ENCODE assay signal across 20 cellular contexts in the genomic region with DNA sequence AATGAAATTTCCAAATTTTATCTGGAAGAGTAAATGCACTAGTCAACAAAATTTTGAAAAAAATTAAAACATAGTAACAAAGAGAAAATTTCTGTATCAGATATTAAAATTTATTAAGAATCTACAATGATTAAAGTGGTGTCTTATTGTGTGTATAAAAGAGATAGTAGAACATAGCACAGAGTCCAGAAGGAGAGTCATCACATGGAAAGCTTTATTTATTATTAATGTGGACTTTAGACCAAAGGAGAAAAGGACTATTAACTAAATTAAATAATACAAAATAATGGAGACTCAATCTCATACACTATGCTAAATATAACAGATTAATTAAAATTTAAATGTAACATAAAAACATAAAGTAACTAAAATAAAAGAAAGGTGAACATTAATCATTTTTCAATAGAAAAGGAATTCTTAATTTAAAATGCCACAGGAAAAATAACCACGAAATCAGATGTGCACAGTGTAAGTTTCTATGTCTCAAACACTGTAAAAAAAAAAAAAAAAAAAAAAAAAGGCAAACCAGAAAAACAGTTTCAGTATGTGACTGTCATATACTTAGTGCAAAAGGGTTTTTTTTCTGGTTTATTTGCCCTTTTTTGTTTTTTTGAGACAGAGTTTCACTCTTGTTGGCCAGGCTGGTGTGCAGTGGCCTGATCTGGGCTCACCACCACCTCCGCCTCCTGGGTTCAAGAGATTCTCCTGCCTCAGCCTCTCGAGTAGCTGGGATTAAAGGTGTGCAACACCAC.
DNase-seq lines count a peak whose midpoint lies in the region; ATAC-seq and TF ChIP-seq lines count a peak whose summit lies in the region.
"Had no signal": no experiment of that assay in that cellular context is flagged by ENCODE, and none has a peak within 500 bp of the region (broad histone marks: within the 10 kb centered on the region; RNA-seq: fewer than 3 reads in every experiment).

No MANE protein-coding gene starts in this region.

- H2AFZ ChIP-seq in KMS-11 (ENCODE audit: low read depth) = peak overlapping the region; percentile 16; the same call in 1 of the 2 replicates
- H2AFZ ChIP-seq: GM23248 had no signal

- H3K27me3 ChIP-seq in KMS-11 (ENCODE audit: insufficient read depth, low read depth) (no peaks in the 10 kb centered on the region), gastroesophageal sphincter (no peaks in the 10 kb centered on the region)

- H3K79me2 ChIP-seq in KMS-11 (ENCODE audit: insufficient read depth, low read depth) = no peaks in the 10 kb centered on the region

- TF ChIP-seq EP300 in gastroesophageal sphincter (IDR thresholded peaks at IDR 0.05) = no peak

- no peak overlapping the region for H3K4me3 ChIP-seq in KMS-11 (IDR thresholded peaks at IDR 0.05; ENCODE audit: insufficient read depth, low read depth, low read length)
- no peak overlapping the region for H3K4me3 ChIP-seq in gastroesophageal sphincter
- H3K4me3 ChIP-seq: A549, GM23248 had no signal

- no peaks in the 10 kb centered on the region for H4K20me1 ChIP-seq in KMS-11 (ENCODE audit: insufficient read depth)

- peaks cover 47% of the 10 kb centered on the region for H3K4me1 ChIP-seq in KMS-11 (ENCODE audit: low read depth, poor library complexity, severe bottlenecking)
- peaks cover 0 to 26% (median 4%) of the 10 kb centered on the region in 3 donors for H3K4me1 ChIP-seq in gastroesophageal sphincter
- H3K4me1 ChIP-seq: A549 had no signal

- ATAC-seq in GM18517 (IDR thresholded peaks at IDR 0.05; ENCODE audit: unreplicated experiment) (peak; percentile 38), HG02588 (IDR thresholded peaks at IDR 0.05; ENCODE audit: unreplicated experiment) (peak; percentile 28), left lobe of liver (peak; percentile 45), gastroesophageal sphincter (no peak), HG03354 (IDR thresholded peaks at IDR 0.05; ENCODE audit: poor library complexity, severe bottlenecking, unreplicated experiment) (no peak)
- ATAC-seq: A549, Right ventricle myocardium inferior had no signal

- H3K36me3 ChIP-seq in KMS-11 (ENCODE audit: insufficient read depth) (no peaks in the 10 kb centered on the region), gastroesophageal sphincter (no peaks in the 10 kb centered on the region)

- WGBS in gastroesophageal sphincter (ENCODE audit: low coverage in 1 of 2), 2 donors = 90 to 92% methylated on average over 3 of the region's 3 CpGs

- peak overlapping the region; percentile 10; the same call in 1 of the 2 replicates for H3K4me2 ChIP-seq in KMS-11
- H3K4me2 ChIP-seq: A549 had no signal

- H3K27ac ChIP-seq in KMS-11 (peak overlapping the region; percentile 26; the same call in 1 of the 2 replicates), gastroesophageal sphincter (no peak overlapping the region)
- H3K27ac ChIP-seq: A549, GM23248 had no signal

- DNase-seq in left lobe of liver (ENCODE audit: low spot score) (no peak), NCI-H82 (lab: John Stamatoyannopoulos, UW) (no peak), EL (no peak)
- DNase-seq: GDM1, GM23248, H9, HFFc6, KG1, NCI-H1694, NCI-H2081, NCI-H2171 treated with DMSO at 0.1 percent for 48 hours, NCI-H524 treated with DMSO at 0.1 percent for 48 hours, OCI-M1 had no signal

- TF ChIP-seq POLR2A in gastroesophageal sphincter (IDR thresholded peaks at IDR 0.05) = no peak

- no peak for TF ChIP-seq CTCF in KMS-11 (conservative IDR thresholded peaks at IDR 0.05; ENCODE audit: low read depth, low read length)
- TF ChIP-seq CTCF in gastroesophageal sphincter (IDR thresholded peaks at IDR 0.05) = no peak

- H3K9ac ChIP-seq in KMS-11 = no peak overlapping the region
- H3K9ac ChIP-seq: GM23248 had no signal

- no peaks in the 10 kb centered on the region for H3K9me3 ChIP-seq in gastroesophageal sphincter
- H3K9me3 ChIP-seq: A549 had no signal

Comparison
In these comparisons a context has a peak if more than half of its experiments do, and no peak if none do; other contexts are left out.
1. ATAC-seq: peak in GM18517 (single experiment), HG02588 (single experiment) and left lobe of liver (single experiment); none in gastroesophageal sphincter (single experiment) and HG03354 (single experiment).